28 cellular contexts compared by ENCODE assay signal in the genomic region with DNA sequence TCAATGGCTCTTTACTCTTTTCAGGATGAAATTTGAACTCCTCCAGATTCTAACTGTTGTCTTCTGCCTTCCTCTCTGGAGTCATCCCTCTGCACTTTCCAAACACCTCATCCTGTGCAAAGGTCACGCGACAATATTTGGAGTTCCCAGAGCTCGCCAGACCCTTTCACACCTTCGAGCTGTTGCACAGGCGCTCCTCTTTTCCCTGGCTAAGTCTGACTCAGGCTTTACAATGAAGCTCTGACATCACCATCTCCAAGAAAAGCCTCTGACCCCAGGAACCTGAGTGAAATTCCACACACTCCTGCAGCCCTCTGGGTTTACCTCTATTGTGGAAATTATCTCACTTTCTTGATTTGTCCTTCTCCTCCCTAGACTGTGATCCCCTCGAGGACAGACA.
"Had no signal": no experiment of that assay in that cellular context is flagged by ENCODE, and none has a peak within 500 bp of the region (broad histone marks: within the 10 kb centered on the region; RNA-seq: fewer than 3 reads in every experiment).

No MANE protein-coding gene starts in this region.

- H3K36me3 ChIP-seq: esophagus muscularis mucosa, gastroesophageal sphincter, heart left ventricle, lower lobe of right lung, neutrophil, right lobe of liver, thoracic aorta, tibial nerve, upper lobe of right lung, vagina had no signal

- FAIRE-seq: endothelial cell of umbilical vein, islet of Langerhans, small intestine had no signal

- H3K36me3 Mint-ChIP-seq: natural killer cell treated with Interleukin-12 subunit alpha and Interleukin-12 subunit beta and Interleukin-15 and Interleukin-18, amount 100 ng/mL, for 72 hours; stimulated activated naive B cell treated with anti-CD40 and anti-IgM and Interleukin-4, amounts not matched to agents 10 μg/mL and 1 μg/mL and 100 μg/mL, for 72 hours had no signal

- DNase-seq: dermis blood vessel endothelial cell; effector memory CD4-positive, alpha-beta T cell; foreskin keratinocyte; heart left ventricle; hippocampal formation; kidney glomerular epithelial cell; left ventricle myocardium superior; lower lobe of right lung; right lobe of liver; small intestine; stimulated activated CD4-positive, alpha-beta T cell treated with anti-CD3 and anti-CD28 coated beads, Interleukin-15, amount 100 ng/mL, for 24 hours; stimulated activated CD4-positive, alpha-beta T cell treated with anti-CD3 and anti-CD28 coated beads, Interleukin-2, amount 100 ng/mL, for 48 hours; stimulated activated naive B cell treated with anti-CD40 and anti-IgM and Interleukin-4, amounts not matched to agents 10 μg/mL and 1 μg/mL and 100 μg/mL, for 72 hours; upper lobe of right lung had no signal

- H3K4me1 Mint-ChIP-seq: neural crest cell had no signal

- H3K79me2 ChIP-seq: parathyroid adenoma had no signal

- H3K4me3 Mint-ChIP-seq: natural killer cell treated with Interleukin-12 subunit alpha and Interleukin-12 subunit beta and Interleukin-15 and Interleukin-18, amount 100 ng/mL, for 72 hours; neural crest cell; stimulated activated naive B cell treated with anti-CD40 and anti-IgM and Interleukin-4, amounts not matched to agents 10 μg/mL and 1 μg/mL and 100 μg/mL, for 72 hours; stimulated activated naive CD8-positive, alpha-beta T cell treated with anti-CD3 and anti-CD28 coated beads, Interleukin-15, Interleukin-2, amounts not matched to agents 100 ng/mL and 50 ng/mL, for 24 hours had no signal

- ATAC-seq: foreskin keratinocyte; gastroesophageal sphincter; heart left ventricle; left ventricle myocardium superior; lower lobe of right lung; natural killer cell treated with Interleukin-12 subunit alpha and Interleukin-12 subunit beta and Interleukin-15 and Interleukin-18, amount 100 ng/mL, for 72 hours; right lobe of liver; stimulated activated naive B cell treated with anti-CD40 and anti-IgM and Interleukin-4, amounts not matched to agents 10 μg/mL and 1 μg/mL and 100 μg/mL, for 72 hours; upper lobe of right lung had no signal

- H2AFZ ChIP-seq: parathyroid adenoma had no signal

- H3K27me3 Mint-ChIP-seq: natural killer cell treated with Interleukin-12 subunit alpha and Interleukin-12 subunit beta and Interleukin-15 and Interleukin-18, amount 100 ng/mL, for 72 hours; stimulated activated naive B cell treated with anti-CD40 and anti-IgM and Interleukin-4, amounts not matched to agents 10 μg/mL and 1 μg/mL and 100 μg/mL, for 72 hours; stimulated activated naive CD8-positive, alpha-beta T cell treated with anti-CD3 and anti-CD28 coated beads, Interleukin-15, Interleukin-2, amounts not matched to agents 100 ng/mL and 50 ng/mL, for 24 hours had no signal

- H3K27ac ChIP-seq: coronary artery, esophagus muscularis mucosa, foreskin keratinocyte, gastroesophageal sphincter, heart left ventricle, lower lobe of right lung, neutrophil, parathyroid adenoma, right lobe of liver, thoracic aorta, tibial nerve, upper lobe of right lung, vagina had no signal

- H3K4me3 ChIP-seq: coronary artery, esophagus muscularis mucosa, gastroesophageal sphincter, heart left ventricle, lower lobe of right lung, right lobe of liver, thoracic aorta, tibial nerve, upper lobe of right lung, vagina had no signal

- H3K9me3 ChIP-seq: esophagus muscularis mucosa, gastroesophageal sphincter, heart left ventricle, lower lobe of right lung, neutrophil, right lobe of liver, thoracic aorta, tibial nerve, upper lobe of right lung, vagina had no signal

- H3K27ac Mint-ChIP-seq: natural killer cell treated with Interleukin-12 subunit alpha and Interleukin-12 subunit beta and Interleukin-15 and Interleukin-18, amount 100 ng/mL, for 72 hours; progenitor cell of endocrine pancreas; stimulated activated naive B cell treated with anti-CD40 and anti-IgM and Interleukin-4, amounts not matched to agents 10 μg/mL and 1 μg/mL and 100 μg/mL, for 72 hours; stimulated activated naive CD8-positive, alpha-beta T cell treated with anti-CD3 and anti-CD28 coated beads, Interleukin-15, Interleukin-2, amounts not matched to agents 100 ng/mL and 50 ng/mL, for 24 hours had no signal

- H3K27me3 ChIP-seq: esophagus muscularis mucosa, foreskin keratinocyte, gastroesophageal sphincter, heart left ventricle, neutrophil, right lobe of liver, tibial nerve, upper lobe of right lung, vagina had no signal

- H3K9me3 Mint-ChIP-seq: neural crest cell had no signal

- H3K4me1 ChIP-seq: esophagus muscularis mucosa, foreskin keratinocyte, gastroesophageal sphincter, heart left ventricle, lower lobe of right lung, parathyroid adenoma, right lobe of liver, tibial nerve, upper lobe of right lung, vagina had no signal
